Comparison of ENCODE assay signal across 10 cellular contexts in genomic region chr1:115373305-115373704, GRCh38. TPM values are rescaled to one million over a fixed set of nuclear protein-coding genes. Genes with fewer than 3 reads are reported as not detected.
DNase-seq lines count a peak whose midpoint lies in the region; ATAC-seq and TF ChIP-seq lines count a peak whose summit lies in the region.
"Had no signal": no experiment of that assay in that cellular context is flagged by ENCODE, and none has a peak within 500 bp of the region (broad histone marks: within the 10 kb centered on the region; RNA-seq: fewer than 3 reads in every experiment).

No MANE protein-coding gene starts in this region.

- no peaks in the 10 kb centered on the region for H3K4me1 ChIP-seq in gastrocnemius medialis

- no peaks in the 10 kb centered on the region for H3K9me3 ChIP-seq in gastrocnemius medialis

- no peak for TF ChIP-seq POLR2A in gastrocnemius medialis (IDR thresholded peaks at IDR 0.05)

- in situ Hi-C loops in gastrocnemius medialis (cut with MboI; ENCODE audit: low sequenced_read_pairs in 4 of 4), result no loop called here

- H3K4me3 ChIP-seq in cardiac fibroblast (replicated peaks in 1 of 2; ENCODE audit: low read depth in 2 of 2, low read length in 2 of 2), result no peak overlapping the region
- no peak overlapping the region for H3K4me3 ChIP-seq in gastrocnemius medialis

- no peaks in the 10 kb centered on the region for H3K36me3 ChIP-seq in gastrocnemius medialis

- no peak for TF ChIP-seq CTCF in cardiac fibroblast (IDR thresholded peaks at IDR 0.05; ENCODE audit: low read depth, low read length)
- no peak for TF ChIP-seq CTCF in gastrocnemius medialis (IDR thresholded peaks at IDR 0.05 in 4 of 5, conservative IDR thresholded peaks at IDR 0.05 in 1 of 5)

- peak; percentile 82 for DNase-seq in GM04504 (ENCODE audit: low read depth)
- DNase-seq in NOMO-1 treated with DMSO at 0.1 percent for 48 hours (lab: John Stamatoyannopoulos, UW; ENCODE audit: unreplicated experiment), result peak; percentile 75
- peak; percentile 43 to 84 for DNase-seq in cardiac fibroblast (ENCODE audit: low read depth in 2 of 2)
- peak; percentile 90 for DNase-seq in renal cortical epithelial cell (ENCODE audit: low read depth)
- DNase-seq in dermis blood vessel endothelial cell, result no peak
- no peak for DNase-seq in gastrocnemius medialis
- DNase-seq: activated effector memory CD4-positive, alpha-beta T cell treated with Interleukin-2 at 50 U/mL for 16 hours; nephron progenitor cell; stimulated activated CD4-positive, alpha-beta T cell treated with anti-CD3 and anti-CD28 coated beads, Interleukin-15, amount 100 ng/mL, for 24 hours had no signal

- intact Hi-C loops in gastrocnemius medialis (cut with DNase I; ENCODE audit: low total_unique reads), result no loop called here

- ATAC-seq in GM19467 (IDR thresholded peaks at IDR 0.05; ENCODE audit: unreplicated experiment), result no peak
- ATAC-seq in gastrocnemius medialis, result no peak

- no peak overlapping the region for H3K27ac ChIP-seq in gastrocnemius medialis

- no peaks in the 10 kb centered on the region for H3K27me3 ChIP-seq in gastrocnemius medialis

RNA-seq across cellular contexts. Expression of gene NGF, which starts 35.3 kb away (rescaled TPM):
- total RNA-seq in renal cortical epithelial cell (4.9 TPM in 1 of 2 replicates, not detected in the other), dermis blood vessel endothelial cell (0.34 TPM in 1 of 2 replicates, not detected in the other), gastrocnemius medialis (under 1 TPM in 1 of 4 donors, not detected in 3; 0.78 TPM)

Comparison
In these comparisons a context has a peak if more than half of its experiments do, and no peak if none do; other contexts are left out.
1. DNase-seq: peak in GM04504 (single experiment), NOMO-1 treated with DMSO at 0.1 percent for 48 hours (single experiment), cardiac fibroblast (2 of 2) and renal cortical epithelial cell (single experiment); none in dermis blood vessel endothelial cell (single experiment) and gastrocnemius medialis (0 of 2).